14 cellular contexts compared by ENCODE assay signal in genomic region chr17:50141026-50141749, GRCh38. TPM values are rescaled to one million over a fixed set of nuclear protein-coding genes. Genes with fewer than 3 reads are reported as not detected.
DNase-seq lines count a peak whose midpoint lies in the region; ATAC-seq and TF ChIP-seq lines count a peak whose summit lies in the region.
"Had no signal": no experiment of that assay in that cellular context is flagged by ENCODE, and none has a peak within 500 bp of the region (broad histone marks: within the 10 kb centered on the region; RNA-seq: fewer than 3 reads in every experiment).

No MANE protein-coding gene starts in this region.

- no peaks in the 10 kb centered on the region for H3K9me3 ChIP-seq in Caco-2

- H3K23ac ChIP-seq in mesendoderm (ENCODE audit: low read length): no peak overlapping the region

- no peaks in the 10 kb centered on the region for H3K79me2 ChIP-seq in mesendoderm (ENCODE audit: control insufficient read depth, insufficient read depth, low read length)

- no peak overlapping the region for H3K9ac ChIP-seq in mesendoderm (ENCODE audit: low read length)

- H3K4me3 ChIP-seq in mesendoderm (ENCODE audit: low read length) (no peak overlapping the region), Caco-2 (ENCODE audit: low read depth, low read length) (no peak overlapping the region)

- no peak for DNase-seq in stimulated activated naive CD8-positive, alpha-beta T cell treated with anti-CD3 and anti-CD28 coated beads, Interleukin-15, Interleukin-2, amounts not matched to agents 100 U/mL and 50 U/mL, for 24 hours
- DNase-seq in mesendoderm: no peak
- DNase-seq in nephron progenitor cell: no peak
- no peak for DNase-seq in left colon
- no peak for DNase-seq in Caco-2
- DNase-seq: caudate nucleus; NCI-H1417; NCI-H524 treated with DMSO at 0.1 percent for 48 hours; retina; stimulated activated CD4-positive, alpha-beta T cell treated with anti-CD3 and anti-CD28 coated beads, Interleukin-4, amount 100 ng/mL, for 4 hours had no signal

- no peaks in the 10 kb centered on the region for H3K79me1 ChIP-seq in mesendoderm (ENCODE audit: low read length)

- H3K36me3 Mint-ChIP-seq in stimulated activated naive CD8-positive, alpha-beta T cell treated with anti-CD3 and anti-CD28 coated beads, Interleukin-15, Interleukin-2, amounts not matched to agents 100 ng/mL and 50 ng/mL, for 24 hours (ENCODE audit: low read depth): peaks cover 80% of the 10 kb centered on the region
- H3K36me3 Mint-ChIP-seq in activated naive CD8-positive, alpha-beta T cell: peaks cover 7% of the 10 kb centered on the region
- H3K36me3 Mint-ChIP-seq in nephron progenitor cell (ENCODE audit: low read depth) (peaks cover 77% of the 10 kb centered on the region), Caco-2 (ENCODE audit: insufficient read depth, unreplicated experiment) (peaks cover 58% of the 10 kb centered on the region)

- no peak overlapping the region for H3K4me3 Mint-ChIP-seq in stimulated activated naive CD8-positive, alpha-beta T cell treated with anti-CD3 and anti-CD28 coated beads, Interleukin-15, Interleukin-2, amounts not matched to agents 100 ng/mL and 50 ng/mL, for 24 hours
- peak overlapping the region; percentile 63 for H3K4me3 Mint-ChIP-seq in activated naive CD8-positive, alpha-beta T cell
- H3K4me3 Mint-ChIP-seq in nephron progenitor cell (no peak overlapping the region), Caco-2 (ENCODE audit: unreplicated experiment) (no peak overlapping the region)

- H3K36me3 ChIP-seq in mesendoderm (ENCODE audit: control insufficient read depth, insufficient read depth, low read length) (peaks cover 16% of the 10 kb centered on the region), Caco-2 (ENCODE audit: control insufficient read depth, insufficient read depth, low read length) (peaks cover 42% of the 10 kb centered on the region)

- TF ChIP-seq CTCF in nephron progenitor cell (IDR thresholded peaks at IDR 0.05) (no peak), Caco-2 (IDR thresholded peaks at IDR 0.05; ENCODE audit: insufficient read depth in 1 of 2, low read depth in 1 of 2, low read length in 1 of 2, severe bottlenecking in 1 of 2, unreplicated experiment in 1 of 2) (no peak)

- H2BK15ac ChIP-seq in mesendoderm (replicated peaks; ENCODE audit: low read depth): no peak overlapping the region

- H4K8ac ChIP-seq in mesendoderm (ENCODE audit: low read depth, low read length): no peak overlapping the region

- no peak overlapping the region for H3K4me2 ChIP-seq in mesendoderm (ENCODE audit: low read length)

- H3K4me1 ChIP-seq in mesendoderm (ENCODE audit: control insufficient read depth, low read depth, low read length): peaks cover 4% of the 10 kb centered on the region
- H3K4me1 ChIP-seq in Caco-2: 0 out of 2 replicates have a peak, but pooled peaks cover under 1% of the 10 kb centered on the region

- H3K27ac Mint-ChIP-seq in stimulated activated naive CD8-positive, alpha-beta T cell treated with anti-CD3 and anti-CD28 coated beads, Interleukin-15, Interleukin-2, amounts not matched to agents 100 ng/mL and 50 ng/mL, for 24 hours: peak overlapping the region; percentile 68
- H3K27ac Mint-ChIP-seq in activated naive CD8-positive, alpha-beta T cell: peak overlapping the region; percentile 70
- H3K27ac Mint-ChIP-seq in nephron progenitor cell: no peak overlapping the region
- H3K27ac Mint-ChIP-seq in Caco-2 (ENCODE audit: unreplicated experiment): no peak overlapping the region

- H3K4ac ChIP-seq in mesendoderm (ENCODE audit: low read depth, low read length): no peak overlapping the region

- no peak overlapping the region for H2BK5ac ChIP-seq in mesendoderm (ENCODE audit: low read length)

- POLR2A ChIA-PET in Caco-2 (lab: Charles Lee): no interaction called here

- H4K5ac ChIP-seq in mesendoderm (ENCODE audit: low read length): no peak overlapping the region

- H3K27ac ChIP-seq in mesendoderm (ENCODE audit: low read depth, low read length): no peak overlapping the region

- H3K9me3 Mint-ChIP-seq in stimulated activated naive CD8-positive, alpha-beta T cell treated with anti-CD3 and anti-CD28 coated beads, Interleukin-15, Interleukin-2, amounts not matched to agents 100 ng/mL and 50 ng/mL, for 24 hours: no peaks in the 10 kb centered on the region
- no peaks in the 10 kb centered on the region for H3K9me3 Mint-ChIP-seq in activated naive CD8-positive, alpha-beta T cell (ENCODE audit: low read depth)
- no peaks in the 10 kb centered on the region for H3K9me3 Mint-ChIP-seq in nephron progenitor cell
- H3K9me3 Mint-ChIP-seq in Caco-2 (ENCODE audit: unreplicated experiment): no peaks in the 10 kb centered on the region

- intact Hi-C loops in left colon (cut with DNase I, micrococcal nuclease): no loop called here
- intact Hi-C loops in Caco-2 (cut with micrococcal nuclease; ENCODE audit: unreplicated experiment): loop anchor here (2.0 kb wide), 2 partner anchors 188 to 260 kb away; no protein-coding TSS in a partner anchor

- H2AK5ac ChIP-seq in mesendoderm (ENCODE audit: low read length): no peak overlapping the region

- peak overlapping the region; percentile 67 for H3K56ac ChIP-seq in mesendoderm (ENCODE audit: low read length)

- no peak overlapping the region for H3K18ac ChIP-seq in mesendoderm (ENCODE audit: low read length)

- no TSS peak for BruUV-seq in Caco-2 (replicated peaks; lab: Mats Ljungman, UMichigan)

- no peaks in the 10 kb centered on the region for H3K27me3 ChIP-seq in mesendoderm (ENCODE audit: insufficient read depth, low read length, poor library complexity)
- H3K27me3 ChIP-seq in Caco-2 (replicated peaks; ENCODE audit: control insufficient read depth, insufficient read depth, low read length): no peaks in the 10 kb centered on the region

- ATAC-seq in stimulated activated naive CD8-positive, alpha-beta T cell treated with anti-CD3 and anti-CD28 coated beads, Interleukin-15, Interleukin-2, amounts not matched to agents 100 U/mL and 50 U/mL, for 24 hours: no peak
- no peak for ATAC-seq in HG03520 (IDR thresholded peaks at IDR 0.05; ENCODE audit: unreplicated experiment)
- ATAC-seq in left colon: no peak

- no CpG with 5 or more reads among the region's 16 CpGs for WGBS in mesendoderm (ENCODE audit: extremely low coverage, insufficient coverage, low lambda C conversion rate)

- CTCF ChIA-PET in Caco-2 (lab: Charles Lee): interaction anchor here (0.6 to 3.9 kb wide), 8 partner anchors 10 to 579 kb away, joined by 3 to 11 read pairs (median 4); no protein-coding TSS in a partner anchor

- H2BK120ac ChIP-seq in mesendoderm (ENCODE audit: low read depth, low read length): no peak overlapping the region

- H3K4me1 Mint-ChIP-seq in stimulated activated naive CD8-positive, alpha-beta T cell treated with anti-CD3 and anti-CD28 coated beads, Interleukin-15, Interleukin-2, amounts not matched to agents 100 ng/mL and 50 ng/mL, for 24 hours (ENCODE audit: low read depth): peaks cover 66% of the 10 kb centered on the region
- peaks cover 65% of the 10 kb centered on the region for H3K4me1 Mint-ChIP-seq in activated naive CD8-positive, alpha-beta T cell (ENCODE audit: low read depth)
- H3K4me1 Mint-ChIP-seq in nephron progenitor cell (peaks cover 10% of the 10 kb centered on the region), Caco-2 (ENCODE audit: low read depth, unreplicated experiment) (peaks cover 4% of the 10 kb centered on the region)

- H3K27me3 Mint-ChIP-seq in stimulated activated naive CD8-positive, alpha-beta T cell treated with anti-CD3 and anti-CD28 coated beads, Interleukin-15, Interleukin-2, amounts not matched to agents 100 ng/mL and 50 ng/mL, for 24 hours: no peaks in the 10 kb centered on the region
- no peaks in the 10 kb centered on the region for H3K27me3 Mint-ChIP-seq in activated naive CD8-positive, alpha-beta T cell
- H3K27me3 Mint-ChIP-seq in nephron progenitor cell (ENCODE audit: low read depth, poor library complexity) (peaks cover 20% of the 10 kb centered on the region), Caco-2 (ENCODE audit: insufficient read depth, unreplicated experiment) (no peaks in the 10 kb centered on the region)

RNA-seq across cellular contexts. Expression of gene PPP1R9B, which starts 9.3 kb away (rescaled TPM):
- 2.9 TPM for polyA plus RNA-seq in mesendoderm (2013, experiment 1 of 2)
- 2.9 TPM for polyA plus RNA-seq in mesendoderm (2013, experiment 2 of 2)
- 10 to 100 TPM; 30.6 to 34.3 TPM for total RNA-seq in left colon
- total RNA-seq in Caco-2 (2022): 74.8 and 76.2 TPM in 2 replicates

RNA-seq across cellular contexts. Expression of gene SAMD14, which starts 11.2 kb away (rescaled TPM):
- 1.2 TPM for polyA plus RNA-seq in mesendoderm (2013, experiment 1 of 2)
- 1.1 TPM for polyA plus RNA-seq in mesendoderm (2013, experiment 2 of 2)
- under 1 TPM; 0.70 to 0.92 TPM for total RNA-seq in left colon
- 2.2 and 3.4 TPM in 2 replicates for total RNA-seq in Caco-2 (2022)

RNA-seq across cellular contexts. Expression of gene SGCA, which starts 24.6 kb away (rescaled TPM):
- 0.07 TPM for polyA plus RNA-seq in mesendoderm (2013, experiment 1 of 2)
- polyA plus RNA-seq in mesendoderm (2013, experiment 2 of 2): 0.13 TPM
- total RNA-seq in left colon (1 to 10 TPM in 1 of 2 donors, under 1 TPM in 1; 0.31 to 4.7 TPM), Caco-2 (2022) (not detected in 2 replicates)
- total RNA-seq: mononuclear cell had no signal

RNA-seq across cellular contexts. Expression of gene PDK2, which starts 46.0 kb away (rescaled TPM):
- 10.1 TPM for polyA plus RNA-seq in mesendoderm (2013, experiment 1 of 2)
- polyA plus RNA-seq in mesendoderm (2013, experiment 2 of 2): 11.8 TPM
- 10 to 100 TPM; 59.5 to 71.4 TPM for total RNA-seq in left colon
- total RNA-seq in Caco-2 (2022): 10.5 and 15.2 TPM in 2 replicates

Comparison
In these comparisons a context has a peak if more than half of its experiments do, and no peak if none do; other contexts are left out.
1. H3K27ac Mint-ChIP-seq: peak in stimulated activated naive CD8-positive, alpha-beta T cell treated with anti-CD3 and anti-CD28 coated beads, Interleukin-15, Interleukin-2, amounts not matched to agents 100 ng/mL and 50 ng/mL, for 24 hours (single experiment) and activated naive CD8-positive, alpha-beta T cell (single experiment); none in nephron progenitor cell (single experiment) and Caco-2 (single experiment).